Comparison of ENCODE assay signal across 9 cellular contexts in genomic region chr18:44759925-44760342, GRCh38.
A peak's percentile ranks its signal among the peaks of the same experiment; 100 is the strongest.
DNase-seq lines count a peak whose midpoint lies in the region; ATAC-seq and TF ChIP-seq lines count a peak whose summit lies in the region.
"Had no signal": no experiment of that assay in that cellular context is flagged by ENCODE, and none has a peak within 500 bp of the region (broad histone marks: within the 10 kb centered on the region; RNA-seq: fewer than 3 reads in every experiment).

No MANE protein-coding gene starts in this region.

- H3K4me3 Mint-ChIP-seq in activated naive CD4-positive, alpha-beta T cell treated with anti-CD3 and anti-CD28 coated beads for 36 hours, result no peak overlapping the region
- H3K4me3 Mint-ChIP-seq in activated T-helper 1 cell treated with anti-CD3 and anti-CD28 coated beads, Interleukin-12 subunit alpha, Interleukin-12 subunit beta, Interleukin-2, Interleukin-4 antibody, amounts not matched to agents 30 ng/mL and 10 ng/mL and 1 ng/mL, durations not matched to agents 14 hours and 24 hours and 36 hours, result peak overlapping the region; percentile 75

- intact Hi-C loops in activated naive CD4-positive, alpha-beta T cell treated with anti-CD3 and anti-CD28 coated beads for 36 hours (cut with micrococcal nuclease), result loop anchor here (1.0 kb wide), 5 partner anchors 35 to 127 kb away; no protein-coding TSS in a partner anchor
- intact Hi-C loops in activated T-helper 1 cell treated with anti-CD3 and anti-CD28 coated beads, Interleukin-12 subunit alpha, Interleukin-12 subunit beta, Interleukin-2, Interleukin-4 antibody, amounts not matched to agents 30 ng/mL and 10 ng/mL and 1 ng/mL, durations not matched to agents 14 hours and 24 hours and 36 hours (cut with micrococcal nuclease), result loop anchor here (1.0 to 2.0 kb wide), 6 partner anchors 31 to 127 kb away; partner anchors contain the start of gene SETBP1
- intact Hi-C loops in head of caudate nucleus (cut with DNase I), result no loop called here

- H3K9me3 Mint-ChIP-seq in activated naive CD4-positive, alpha-beta T cell treated with anti-CD3 and anti-CD28 coated beads for 36 hours, result no peaks in the 10 kb centered on the region
- H3K9me3 Mint-ChIP-seq in activated T-helper 1 cell treated with anti-CD3 and anti-CD28 coated beads, Interleukin-12 subunit alpha, Interleukin-12 subunit beta, Interleukin-2, Interleukin-4 antibody, amounts not matched to agents 30 ng/mL and 10 ng/mL and 1 ng/mL, durations not matched to agents 14 hours and 24 hours and 36 hours, result peaks cover 13% of the 10 kb centered on the region

- peaks cover 2% of the 10 kb centered on the region for H3K4me1 ChIP-seq in thymus (ENCODE audit: control insufficient read depth, insufficient read depth, low read length)

- H3K27me3 Mint-ChIP-seq in activated naive CD4-positive, alpha-beta T cell treated with anti-CD3 and anti-CD28 coated beads for 36 hours (ENCODE audit: low read depth), result peaks cover 5% of the 10 kb centered on the region
- peaks cover 6% of the 10 kb centered on the region for H3K27me3 Mint-ChIP-seq in activated T-helper 1 cell treated with anti-CD3 and anti-CD28 coated beads, Interleukin-12 subunit alpha, Interleukin-12 subunit beta, Interleukin-2, Interleukin-4 antibody, amounts not matched to agents 30 ng/mL and 10 ng/mL and 1 ng/mL, durations not matched to agents 14 hours and 24 hours and 36 hours (ENCODE audit: insufficient read depth)

- peak; percentile 41 for ATAC-seq in HG03097 (IDR thresholded peaks at IDR 0.05; ENCODE audit: low FRiP score, unreplicated experiment)

- CTCF ChIA-PET in activated naive CD4-positive, alpha-beta T cell treated with anti-CD3 and anti-CD28 coated beads for 36 hours (lab: Charles Lee), result interaction anchor here (0.9 to 1.5 kb wide), 6 partner anchors 34 to 133 kb away, joined by 3 to 9 read pairs (median 4); no protein-coding TSS in a partner anchor

- TF ChIP-seq CTCF in GM20000 (IDR thresholded peaks at IDR 0.05; ENCODE audit: extremely low read depth, missing control alignments), result no peak

- H3K27me3 ChIP-seq in thymus (ENCODE audit: control insufficient read depth, insufficient read depth), result no peaks in the 10 kb centered on the region

- H3K4me1 Mint-ChIP-seq in activated naive CD4-positive, alpha-beta T cell treated with anti-CD3 and anti-CD28 coated beads for 36 hours (ENCODE audit: low read depth), result peaks cover 27% of the 10 kb centered on the region
- H3K4me1 Mint-ChIP-seq in activated T-helper 1 cell treated with anti-CD3 and anti-CD28 coated beads, Interleukin-12 subunit alpha, Interleukin-12 subunit beta, Interleukin-2, Interleukin-4 antibody, amounts not matched to agents 30 ng/mL and 10 ng/mL and 1 ng/mL, durations not matched to agents 14 hours and 24 hours and 36 hours (ENCODE audit: low read depth), result peaks cover 48% of the 10 kb centered on the region

- H3K27ac Mint-ChIP-seq in activated naive CD4-positive, alpha-beta T cell treated with anti-CD3 and anti-CD28 coated beads for 36 hours, result peak overlapping the region; percentile 80
- peak overlapping the region; percentile 98 for H3K27ac Mint-ChIP-seq in activated T-helper 1 cell treated with anti-CD3 and anti-CD28 coated beads, Interleukin-12 subunit alpha, Interleukin-12 subunit beta, Interleukin-2, Interleukin-4 antibody, amounts not matched to agents 30 ng/mL and 10 ng/mL and 1 ng/mL, durations not matched to agents 14 hours and 24 hours and 36 hours

- WGBS in thymus, result 84% methylated on average over 1 of the region's 1 CpG

- peak; percentile 39 for DNase-seq in activated naive CD4-positive, alpha-beta T cell treated with anti-CD3 and anti-CD28 coated beads for 36 hours
- DNase-seq in activated naive CD4-positive, alpha-beta T cell (lab: John Stamatoyannopoulos, UW), result no peak
- peak; percentile 2 for DNase-seq in activated T-helper 1 cell treated with anti-CD3 and anti-CD28 coated beads, Interleukin-12 subunit alpha, Interleukin-12 subunit beta, Interleukin-2, Interleukin-4 antibody, amounts not matched to agents 30 ng/mL and 10 ng/mL and 1 ng/mL, durations not matched to agents 14 hours and 24 hours and 36 hours (ENCODE audit: low spot score)
- DNase-seq in NCI-H524 treated with DMSO at 0.1 percent for 48 hours (lab: John Stamatoyannopoulos, UW), result no peak
- DNase-seq in GM20000 (ENCODE audit: low spot score), result no peak
- no peak for DNase-seq in head of caudate nucleus

- peak overlapping the region; percentile 1 for H3K27ac ChIP-seq in thymus (ENCODE audit: low read depth)
- H3K27ac ChIP-seq: C4-2B had no signal

- no peaks in the 10 kb centered on the region for H3K36me3 Mint-ChIP-seq in activated naive CD4-positive, alpha-beta T cell treated with anti-CD3 and anti-CD28 coated beads for 36 hours (ENCODE audit: low read depth)
- peaks cover 26% of the 10 kb centered on the region for H3K36me3 Mint-ChIP-seq in activated T-helper 1 cell treated with anti-CD3 and anti-CD28 coated beads, Interleukin-12 subunit alpha, Interleukin-12 subunit beta, Interleukin-2, Interleukin-4 antibody, amounts not matched to agents 30 ng/mL and 10 ng/mL and 1 ng/mL, durations not matched to agents 14 hours and 24 hours and 36 hours (ENCODE audit: low read depth)

- H3K9me3 ChIP-seq in thymus (ENCODE audit: control insufficient read depth), result no peaks in the 10 kb centered on the region

- H3K36me3 ChIP-seq in thymus (ENCODE audit: control insufficient read depth, insufficient read depth), result no peaks in the 10 kb centered on the region

- no peak overlapping the region for H3K4me3 ChIP-seq in thymus (ENCODE audit: low read length)

Comparison
In these comparisons a context has a peak if more than half of its experiments do, and no peak if none do; other contexts are left out.
1. DNase-seq: peak in activated naive CD4-positive, alpha-beta T cell treated with anti-CD3 and anti-CD28 coated beads for 36 hours (single experiment) and activated T-helper 1 cell treated with anti-CD3 and anti-CD28 coated beads, Interleukin-12 subunit alpha, Interleukin-12 subunit beta, Interleukin-2, Interleukin-4 antibody, amounts not matched to agents 30 ng/mL and 10 ng/mL and 1 ng/mL, durations not matched to agents 14 hours and 24 hours and 36 hours (single experiment); none in activated naive CD4-positive, alpha-beta T cell (0 of 4), NCI-H524 treated with DMSO at 0.1 percent for 48 hours (single experiment), GM20000 (single experiment) and head of caudate nucleus (0 of 42).